20 cellular contexts compared by ENCODE assay signal in the genomic region with DNA sequence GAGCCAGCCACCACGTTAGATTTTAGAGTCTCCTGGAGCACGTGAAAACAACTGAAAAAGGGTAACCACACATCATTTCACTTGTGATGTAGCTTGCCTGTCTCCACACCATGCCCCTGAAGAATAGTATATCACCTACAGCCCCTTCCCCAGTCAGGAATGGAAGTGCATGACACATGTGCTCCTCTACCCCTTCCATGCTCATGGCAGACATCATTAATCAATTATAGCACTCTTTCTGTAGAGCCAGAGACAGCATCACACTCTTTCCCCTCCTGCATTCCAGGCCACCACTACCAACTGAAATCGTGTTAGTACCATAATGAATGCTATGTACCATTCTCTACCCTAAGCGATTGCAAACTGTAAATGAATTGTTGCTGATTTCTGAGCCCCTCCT.
DNase-seq lines count a peak whose midpoint lies in the region; ATAC-seq lines count a peak whose summit lies in the region.
"Had no signal": no experiment of that assay in that cellular context is flagged by ENCODE, and none has a peak within 500 bp of the region (broad histone marks: within the 10 kb centered on the region; RNA-seq: fewer than 3 reads in every experiment).

No MANE protein-coding gene starts in this region.

- H3K4me3 Mint-ChIP-seq in activated naive CD4-positive, alpha-beta T cell treated with anti-CD3 and anti-CD28 coated beads, Interleukin-2, amount 10 ng/mL, durations not matched to agents 7 days and 5 days, result no peak overlapping the region
- no peak overlapping the region for H3K4me3 Mint-ChIP-seq in CD8-positive, alpha-beta memory T cell
- H3K4me3 Mint-ChIP-seq in activated naive CD8-positive, alpha-beta T cell treated with anti-CD3 and anti-CD28 coated beads for 36 hours, result no peak overlapping the region
- no peak overlapping the region for H3K4me3 Mint-ChIP-seq in naive thymus-derived CD8-positive, alpha-beta T cell
- H3K4me3 Mint-ChIP-seq: HFFc6 had no signal

- H3K36me3 Mint-ChIP-seq in activated naive CD4-positive, alpha-beta T cell treated with anti-CD3 and anti-CD28 coated beads, Interleukin-2, amount 50 U/mL, for 72 hours, result peaks cover 0 to 7% of the 10 kb centered on the region in 2 donors
- peaks cover 16% of the 10 kb centered on the region for H3K36me3 Mint-ChIP-seq in activated naive CD4-positive, alpha-beta T cell treated with anti-CD3 and anti-CD28 coated beads, Interleukin-2, amount 10 ng/mL, durations not matched to agents 7 days and 5 days
- H3K36me3 Mint-ChIP-seq in CD8-positive, alpha-beta memory T cell, result peaks cover 9 to 73% (median 9%) of the 10 kb centered on the region in 3 donors
- peaks cover 10% of the 10 kb centered on the region for H3K36me3 Mint-ChIP-seq in activated naive CD8-positive, alpha-beta T cell treated with anti-CD3 and anti-CD28 coated beads for 36 hours
- peaks cover 5 to 60% (median 13%) of the 10 kb centered on the region in 3 donors for H3K36me3 Mint-ChIP-seq in naive thymus-derived CD8-positive, alpha-beta T cell

- H3K9me3 Mint-ChIP-seq in activated naive CD4-positive, alpha-beta T cell treated with anti-CD3 and anti-CD28 coated beads, Interleukin-2, amount 50 U/mL, for 72 hours, result no peaks in the 10 kb centered on the region
- H3K9me3 Mint-ChIP-seq in activated naive CD4-positive, alpha-beta T cell treated with anti-CD3 and anti-CD28 coated beads, Interleukin-2, amount 10 ng/mL, durations not matched to agents 7 days and 5 days, result no peaks in the 10 kb centered on the region
- H3K9me3 Mint-ChIP-seq in CD8-positive, alpha-beta memory T cell, result peaks cover 0 to 3% (median 0%) of the 10 kb centered on the region in 5 donors
- H3K9me3 Mint-ChIP-seq in activated naive CD8-positive, alpha-beta T cell treated with anti-CD3 and anti-CD28 coated beads for 36 hours, result peaks cover 2% of the 10 kb centered on the region
- H3K9me3 Mint-ChIP-seq in naive thymus-derived CD8-positive, alpha-beta T cell, result peaks cover 0 to 2% (median 0%) of the 10 kb centered on the region in 9 donors
- H3K9me3 Mint-ChIP-seq: HFFc6 had no signal

- CTCF ChIA-PET in activated naive CD4-positive, alpha-beta T cell treated with anti-CD3 and anti-CD28 coated beads, Interleukin-2, amount 10 ng/mL, durations not matched to agents 7 days and 5 days (lab: Charles Lee), result no interaction called here
- CTCF ChIA-PET in CD8-positive, alpha-beta memory T cell (lab: Charles Lee), result no interaction called here

- POLR2A ChIA-PET in CD8-positive, alpha-beta memory T cell (lab: Charles Lee), result no interaction called here
- POLR2A ChIA-PET in naive thymus-derived CD8-positive, alpha-beta T cell (lab: Charles Lee), result no interaction called here

- no peaks in the 10 kb centered on the region for H3K4me1 ChIP-seq in CD8-positive, alpha-beta memory T cell (ENCODE audit: insufficient read depth, low read length)

- DNase-seq in activated naive CD4-positive, alpha-beta T cell treated with anti-CD3 and anti-CD28 coated beads, Interleukin-2, amount 50 U/mL, for 72 hours (ENCODE audit: low spot score in 2 of 2), result no peak
- DNase-seq in activated naive CD4-positive, alpha-beta T cell treated with anti-CD3 and anti-CD28 coated beads, Interleukin-2, amount 10 ng/mL, durations not matched to agents 7 days and 5 days, result no peak
- DNase-seq in CD8-positive, alpha-beta memory T cell, result no peak
- no peak for DNase-seq in activated naive CD8-positive, alpha-beta T cell treated with anti-CD3 and anti-CD28 coated beads for 36 hours
- no peak for DNase-seq in naive thymus-derived CD8-positive, alpha-beta T cell
- DNase-seq in NCI-H128 (lab: John Stamatoyannopoulos, UW; ENCODE audit: unreplicated experiment), result no peak
- DNase-seq in stimulated activated CD8-positive, alpha-beta memory T cell treated with anti-CD3 and anti-CD28 coated beads, Interleukin-4, amount 100 ng/mL, for 48 hours, result no peak
- DNase-seq: 8988T, Calu3, DMS153, H7, HFFc6, Kasumi-1, NCI-H1417 treated with DMSO at 0.1 percent for 48 hours, NCI-H187, NCI-H446, NCI-H526 treated with DMSO at 0.1 percent for 48 hours had no signal

- H3K4me1 Mint-ChIP-seq in activated naive CD4-positive, alpha-beta T cell treated with anti-CD3 and anti-CD28 coated beads, Interleukin-2, amount 10 ng/mL, durations not matched to agents 7 days and 5 days, result no peaks in the 10 kb centered on the region
- H3K4me1 Mint-ChIP-seq in CD8-positive, alpha-beta memory T cell, result peaks cover 0 to 8% (median 2%) of the 10 kb centered on the region in 3 donors
- no peaks in the 10 kb centered on the region for H3K4me1 Mint-ChIP-seq in activated naive CD8-positive, alpha-beta T cell treated with anti-CD3 and anti-CD28 coated beads for 36 hours
- H3K4me1 Mint-ChIP-seq in naive thymus-derived CD8-positive, alpha-beta T cell, result peaks cover 0 to 3% (median 0%) of the 10 kb centered on the region in 4 donors

- H3K27ac ChIP-seq in CD8-positive, alpha-beta memory T cell (ENCODE audit: low read depth, low read length), result no peak overlapping the region
- H3K27ac ChIP-seq: SJSA1 had no signal

- H3K9me3 ChIP-seq in CD8-positive, alpha-beta memory T cell (ENCODE audit: low read length), result no peaks in the 10 kb centered on the region
- H3K9me3 ChIP-seq: SJSA1 had no signal

- H3K36me3 ChIP-seq in CD8-positive, alpha-beta memory T cell (ENCODE audit: insufficient read depth, low read length), result peaks cover 33% of the 10 kb centered on the region

- H3K27me3 ChIP-seq in CD8-positive, alpha-beta memory T cell (ENCODE audit: insufficient read depth, low read length, poor library complexity, severe bottlenecking), result no peaks in the 10 kb centered on the region
- H3K27me3 ChIP-seq: SJSA1 had no signal

- no peaks in the 10 kb centered on the region for H3K27me3 Mint-ChIP-seq in activated naive CD4-positive, alpha-beta T cell treated with anti-CD3 and anti-CD28 coated beads, Interleukin-2, amount 10 ng/mL, durations not matched to agents 7 days and 5 days
- no peaks in the 10 kb centered on the region for H3K27me3 Mint-ChIP-seq in CD8-positive, alpha-beta memory T cell
- no peaks in the 10 kb centered on the region for H3K27me3 Mint-ChIP-seq in activated naive CD8-positive, alpha-beta T cell treated with anti-CD3 and anti-CD28 coated beads for 36 hours
- H3K27me3 Mint-ChIP-seq in naive thymus-derived CD8-positive, alpha-beta T cell, result no peaks in the 10 kb centered on the region

- H3K27ac Mint-ChIP-seq in activated naive CD4-positive, alpha-beta T cell treated with anti-CD3 and anti-CD28 coated beads, Interleukin-2, amount 50 U/mL, for 72 hours, result peak overlapping the region; percentile 1 to 19
- no peak overlapping the region for H3K27ac Mint-ChIP-seq in activated naive CD4-positive, alpha-beta T cell treated with anti-CD3 and anti-CD28 coated beads, Interleukin-2, amount 10 ng/mL, durations not matched to agents 7 days and 5 days
- H3K27ac Mint-ChIP-seq in CD8-positive, alpha-beta memory T cell, result peak overlapping the region in 7 of 8 donors; percentile 13 to 86 (median 70)
- H3K27ac Mint-ChIP-seq in activated naive CD8-positive, alpha-beta T cell treated with anti-CD3 and anti-CD28 coated beads for 36 hours, result peak overlapping the region; percentile 12
- peak overlapping the region in 6 of 10 donors; percentile 1 to 70 (median 47) for H3K27ac Mint-ChIP-seq in naive thymus-derived CD8-positive, alpha-beta T cell
- H3K27ac Mint-ChIP-seq: HFFc6 had no signal

- H3K4me3 ChIP-seq in CD8-positive, alpha-beta memory T cell (ENCODE audit: low read length), result no peak overlapping the region
- H3K4me3 ChIP-seq: SJSA1 had no signal

- no peak for ATAC-seq in activated naive CD4-positive, alpha-beta T cell treated with anti-CD3 and anti-CD28 coated beads, Interleukin-2, amount 50 U/mL, for 72 hours
- no peak for ATAC-seq in naive thymus-derived CD8-positive, alpha-beta T cell
- ATAC-seq in HG02885 (IDR thresholded peaks at IDR 0.05; ENCODE audit: poor library complexity, unreplicated experiment), result no peak
- ATAC-seq: Right ventricle myocardium inferior had no signal
